ENCODE assay signal across 9 cellular contexts in the genomic region with DNA sequence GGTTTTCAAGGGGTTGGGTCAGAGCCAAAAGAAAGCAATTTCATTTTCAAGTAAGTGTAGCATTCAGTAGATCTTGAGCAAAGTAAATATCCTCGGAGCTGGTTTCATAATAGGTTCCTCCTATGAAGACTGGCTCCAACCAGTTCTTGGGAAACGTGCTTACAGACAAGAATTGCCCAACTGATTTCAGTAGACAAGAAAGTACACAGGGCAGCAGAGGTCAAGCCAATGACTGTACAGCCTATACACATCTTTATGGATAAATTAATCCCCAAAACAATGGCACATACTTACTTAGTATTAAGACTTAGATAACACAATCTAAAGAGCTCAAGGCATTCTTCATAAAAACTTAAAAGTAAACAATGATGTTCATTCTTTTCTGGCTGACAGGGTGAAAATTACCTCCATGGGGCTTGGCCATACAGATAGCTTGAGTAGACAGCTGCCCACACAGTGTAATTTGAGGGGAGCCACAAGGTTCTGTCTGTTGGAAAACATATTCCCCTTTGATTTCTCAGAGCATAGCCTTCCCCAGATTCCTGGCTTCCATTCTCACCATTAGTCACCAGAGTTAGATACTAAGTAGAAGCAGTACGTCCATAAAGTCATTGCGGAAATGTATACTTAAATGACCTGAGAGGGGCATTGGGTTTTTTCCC.
DNase-seq lines count a peak whose midpoint lies in the region; ATAC-seq and TF ChIP-seq lines count a peak whose summit lies in the region.
"Had no signal": no experiment of that assay in that cellular context is flagged by ENCODE, and none has a peak within 500 bp of the region (broad histone marks: within the 10 kb centered on the region; RNA-seq: fewer than 3 reads in every experiment).

No MANE protein-coding gene starts in this region.

- no peak overlapping the region for H3K27ac ChIP-seq in A673 (ENCODE audit: low read depth, low read length, poor library complexity, severe bottlenecking)
- peak overlapping the region; percentile 69 for H3K27ac ChIP-seq in brain microvascular endothelial cell

- H3K4me3 ChIP-seq in A673 (ENCODE audit: low read depth, low read length, poor library complexity, severe bottlenecking) (no peak overlapping the region), brain microvascular endothelial cell (ENCODE audit: low read depth, low read length) (no peak overlapping the region)

- peaks cover 3% of the 10 kb centered on the region for H3K27me3 Mint-ChIP-seq in activated naive CD8-positive, alpha-beta T cell treated with anti-CD3 and anti-CD28 coated beads for 36 hours

- no peaks in the 10 kb centered on the region for H3K4me1 Mint-ChIP-seq in activated naive CD8-positive, alpha-beta T cell treated with anti-CD3 and anti-CD28 coated beads for 36 hours

- ATAC-seq in GM21528 (IDR thresholded peaks at IDR 0.05; ENCODE audit: low FRiP score, unreplicated experiment): no peak
- ATAC-seq in HG02884 (IDR thresholded peaks at IDR 0.05; ENCODE audit: unreplicated experiment): no peak

- in situ Hi-C loops in brain microvascular endothelial cell (cut with HindIII; ENCODE audit: low pct_ligation_motif_present, low sequenced_read_pairs): no loop called here

- POLR2A ChIA-PET in A673 (lab: Charles Lee; ENCODE audit: low non-redundant PET): no interaction called here

- H3K9me3 Mint-ChIP-seq in activated naive CD8-positive, alpha-beta T cell treated with anti-CD3 and anti-CD28 coated beads for 36 hours: no peaks in the 10 kb centered on the region
- H3K9me3 Mint-ChIP-seq: natural killer cell had no signal

- H3K36me3 ChIP-seq in A673 (ENCODE audit: insufficient read depth, low read length, poor library complexity, severe bottlenecking): no peaks in the 10 kb centered on the region
- no peaks in the 10 kb centered on the region for H3K36me3 ChIP-seq in brain microvascular endothelial cell (replicated peaks)

- H3K4me3 Mint-ChIP-seq in activated naive CD8-positive, alpha-beta T cell treated with anti-CD3 and anti-CD28 coated beads for 36 hours: no peak overlapping the region
- H3K4me3 Mint-ChIP-seq: natural killer cell had no signal

- DNase-seq in A673 (ENCODE audit: low spot score): peak; percentile 33
- peak; percentile 55 for DNase-seq in M059J (ENCODE audit: low read depth)
- DNase-seq in brain microvascular endothelial cell: peak; percentile 81
- DNase-seq in medulla oblongata (ENCODE audit: extremely low spot score): peak; percentile 62
- no peak for DNase-seq in activated naive CD8-positive, alpha-beta T cell treated with anti-CD3 and anti-CD28 coated beads for 36 hours
- DNase-seq in activated CD4-positive, CD25-positive, alpha-beta regulatory T cell treated with anti-CD3 and anti-CD28 coated beads, Interleukin-2, amount 50 U/mL, for 72 hours: no peak
- DNase-seq: natural killer cell had no signal

- H3K9me3 ChIP-seq in A673 (ENCODE audit: low read depth, low read length, poor library complexity, severe bottlenecking): no peaks in the 10 kb centered on the region

- intact Hi-C loops in A673 (cut with micrococcal nuclease; ENCODE audit: unreplicated experiment): no loop called here

- H3K27me3 ChIP-seq in A673 (replicated peaks; ENCODE audit: insufficient read depth, low read depth, low read length, poor library complexity) (no peaks in the 10 kb centered on the region), brain microvascular endothelial cell (replicated peaks) (no peaks in the 10 kb centered on the region)

- no TSS peak for BruUV-seq in A673 (replicated peaks; lab: Mats Ljungman, UMichigan)

- no peak for TF ChIP-seq CTCF in A673 (conservative IDR thresholded peaks at IDR 0.05; ENCODE audit: low read depth, low read length)
- TF ChIP-seq CTCF in brain microvascular endothelial cell (IDR thresholded peaks at IDR 0.05; ENCODE audit: low read depth, low read length, missing control alignments): no peak

- H3K4me1 ChIP-seq in A673 (ENCODE audit: insufficient read depth, low read length, poor library complexity, severe bottlenecking): no peaks in the 10 kb centered on the region

- CTCF ChIA-PET in A673 (lab: Charles Lee): interaction anchor here (1.5 to 1.6 kb wide), 2 partner anchors 166 to 200 kb away, joined by 6 to 8 read pairs; no protein-coding TSS in a partner anchor

- no peaks in the 10 kb centered on the region for H3K36me3 Mint-ChIP-seq in activated naive CD8-positive, alpha-beta T cell treated with anti-CD3 and anti-CD28 coated beads for 36 hours
- H3K36me3 Mint-ChIP-seq: natural killer cell had no signal

- no peak overlapping the region for H3K27ac Mint-ChIP-seq in activated naive CD8-positive, alpha-beta T cell treated with anti-CD3 and anti-CD28 coated beads for 36 hours

Comparison
In these comparisons a context has a peak if more than half of its experiments do, and no peak if none do; other contexts are left out.
1. DNase-seq: peak in A673 (single experiment), M059J (single experiment), brain microvascular endothelial cell (single experiment) and medulla oblongata (single experiment); none in activated naive CD8-positive, alpha-beta T cell treated with anti-CD3 and anti-CD28 coated beads for 36 hours (single experiment) and activated CD4-positive, CD25-positive, alpha-beta regulatory T cell treated with anti-CD3 and anti-CD28 coated beads, Interleukin-2, amount 50 U/mL, for 72 hours (single experiment).